In the genomic region with DNA sequence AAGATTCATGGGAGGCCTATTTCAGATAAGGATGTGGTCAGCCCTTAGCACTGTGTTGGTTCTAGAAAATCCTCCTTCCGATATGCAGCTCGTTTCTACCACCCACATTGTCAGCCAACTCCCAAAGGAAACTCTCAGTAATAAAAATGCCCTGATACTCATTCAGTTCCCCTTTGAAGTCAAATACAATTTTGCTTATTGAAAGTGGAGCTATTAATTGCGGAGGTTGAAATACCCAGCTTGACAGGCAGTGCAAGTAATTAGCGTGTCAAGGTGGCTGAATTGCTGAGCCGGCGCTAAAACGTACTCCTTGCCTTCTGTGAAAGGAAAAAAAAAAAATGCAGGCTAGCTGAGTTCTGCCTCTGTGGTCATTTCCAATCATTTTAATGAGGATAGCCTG, we compare ENCODE assay signal across 14 cellular contexts.
DNase-seq lines count a peak whose midpoint lies in the region; ATAC-seq and TF ChIP-seq lines count a peak whose summit lies in the region.
"Had no signal": no experiment of that assay in that cellular context is flagged by ENCODE, and none has a peak within 500 bp of the region (broad histone marks: within the 10 kb centered on the region; RNA-seq: fewer than 3 reads in every experiment).

No MANE protein-coding gene starts in this region.

- H3K4me3 Mint-ChIP-seq in nephron progenitor cell (no peak overlapping the region), osteocyte (ENCODE audit: unreplicated experiment) (no peak overlapping the region)
- H3K4me3 Mint-ChIP-seq: CD4-positive, alpha-beta T cell had no signal

- TF ChIP-seq CTCF in nephron progenitor cell (IDR thresholded peaks at IDR 0.05), result no peak
- TF ChIP-seq CTCF in osteocyte (IDR thresholded peaks at IDR 0.05), result no peak

- no peaks in the 10 kb centered on the region for H3K36me3 Mint-ChIP-seq in nephron progenitor cell (ENCODE audit: low read depth)
- H3K36me3 Mint-ChIP-seq in osteocyte (ENCODE audit: unreplicated experiment), result no peaks in the 10 kb centered on the region

- H3K27ac Mint-ChIP-seq in nephron progenitor cell (peak overlapping the region; percentile 76), osteocyte (ENCODE audit: unreplicated experiment) (no peak overlapping the region)
- H3K27ac Mint-ChIP-seq: CD4-positive, alpha-beta T cell had no signal

- H3K27me3 Mint-ChIP-seq in nephron progenitor cell (ENCODE audit: low read depth, poor library complexity), result peaks cover 5% of the 10 kb centered on the region
- no peaks in the 10 kb centered on the region for H3K27me3 Mint-ChIP-seq in osteocyte (ENCODE audit: unreplicated experiment)

- H3K4me1 Mint-ChIP-seq in nephron progenitor cell, result no peaks in the 10 kb centered on the region
- no peaks in the 10 kb centered on the region for H3K4me1 Mint-ChIP-seq in osteocyte (ENCODE audit: unreplicated experiment)

- H3K9me3 Mint-ChIP-seq in nephron progenitor cell (no peaks in the 10 kb centered on the region), osteocyte (ENCODE audit: unreplicated experiment) (no peaks in the 10 kb centered on the region)
- H3K9me3 Mint-ChIP-seq: CD4-positive, alpha-beta T cell had no signal

- ATAC-seq in HG02588 (IDR thresholded peaks at IDR 0.05; ENCODE audit: unreplicated experiment), result no peak
- ATAC-seq: HCT116 had no signal

- DNase-seq in ELF-1 (ENCODE audit: low read depth, low spot score) (peak; percentile 2), amniotic epithelial cell (ENCODE audit: low read depth) (peak; percentile 32), nephron progenitor cell (no peak), retina (peak; percentile 73), osteocyte (ENCODE audit: extremely low spot score, unreplicated experiment) (no peak), globus pallidus (ENCODE audit: low spot score) (no peak)
- DNase-seq: AML-193; Caco-2; CD4-positive, alpha-beta T cell; GF-D8; GOT3; H7 had no signal

Comparison
In these comparisons a context has a peak if more than half of its experiments do, and no peak if none do; other contexts are left out.
1. DNase-seq: peak in ELF-1 (single experiment), amniotic epithelial cell (single experiment) and retina (single experiment); none in nephron progenitor cell (single experiment), osteocyte (single experiment) and globus pallidus (single experiment).